In genomic region chr12:54032627-54033100, GRCh38 we compare ENCODE assay signal across 8 cellular contexts. TPM values are rescaled to one million over a fixed set of nuclear protein-coding genes. Genes with fewer than 3 reads are reported as not detected.
DNase-seq lines count a peak whose midpoint lies in the region; ATAC-seq and TF ChIP-seq lines count a peak whose summit lies in the region.

Gene HOXC5 (plus strand): TSS chr12:54033050. CDS start chr12:54033123, 73 bp downstream.

- ATAC-seq in lower lobe of right lung (peak; percentile 55 to 66), HG03354 (IDR thresholded peaks at IDR 0.05; ENCODE audit: poor library complexity, severe bottlenecking, unreplicated experiment) (no peak)

- H3K36me3 ChIP-seq in lower lobe of right lung, result no peaks in the 10 kb centered on the region

- DNase-seq in activated gamma-delta T cell treated with Interleukin-2 at 50 U/mL for 16 hours, result peak; percentile 57
- DNase-seq in activated gamma-delta T cell (lab: John Stamatoyannopoulos, UW), result no peak
- peak; percentile 49 for DNase-seq in NCI-H2107 treated with DMSO at 0.1 percent for 48 hours (lab: John Stamatoyannopoulos, UW; ENCODE audit: unreplicated experiment)
- peak; percentile 41 for DNase-seq in choroid plexus epithelial cell (ENCODE audit: low read depth)
- no peak for DNase-seq in lower lobe of right lung
- DNase-seq in stimulated activated CD8-positive, alpha-beta memory T cell treated with anti-CD3 and anti-CD28 coated beads, Interleukin-12 subunit alpha, Interleukin-12 subunit beta, amount 100 ng/mL, for 24 hours (ENCODE audit: extremely low read depth), result peak; percentile 17

- TF ChIP-seq CTCF in WI38 (IDR thresholded peaks at IDR 0.05; ENCODE audit: low read depth, low read length) (peak; percentile 88), choroid plexus epithelial cell (conservative IDR thresholded peaks at IDR 0.05; ENCODE audit: low read depth, low read length) (peak; percentile 78), lower lobe of right lung (IDR thresholded peaks at IDR 0.05) (peak; percentile 82)

- H3K9me3 ChIP-seq in lower lobe of right lung, result no peaks in the 10 kb centered on the region

- H3K4me1 ChIP-seq in lower lobe of right lung, result peaks cover 13% of the 10 kb centered on the region

- peaks cover 98% of the 10 kb centered on the region for H3K27me3 ChIP-seq in lower lobe of right lung (ENCODE audit: low read depth)

- intact Hi-C loops in lower lobe of right lung (cut with DNase I), result no loop called here

- no peak within 1 kb of the TSS for H3K27ac ChIP-seq in lower lobe of right lung

- H3K4me3 ChIP-seq in WI38 (ENCODE audit: low read depth, low read length), result no peak within 1 kb of the TSS
- H3K4me3 ChIP-seq in choroid plexus epithelial cell (ENCODE audit: low read depth, low read length), result no peak within 1 kb of the TSS
- H3K4me3 ChIP-seq in lower lobe of right lung, result peak within 1 kb of the TSS; percentile 37

RNA-seq across cellular contexts. Expression of gene HOXC5, which starts in this region (rescaled TPM):
- total RNA-seq in lower lobe of right lung, result not detected

Comparison
In these comparisons a context has a peak if more than half of its experiments do, and no peak if none do; other contexts are left out.
1. DNase-seq: peak in activated gamma-delta T cell treated with Interleukin-2 at 50 U/mL for 16 hours (single experiment), NCI-H2107 treated with DMSO at 0.1 percent for 48 hours (single experiment), choroid plexus epithelial cell (single experiment) and stimulated activated CD8-positive, alpha-beta memory T cell treated with anti-CD3 and anti-CD28 coated beads, Interleukin-12 subunit alpha, Interleukin-12 subunit beta, amount 100 ng/mL, for 24 hours (single experiment); none in activated gamma-delta T cell (single experiment) and lower lobe of right lung (single experiment).
2. Peak in ATAC-seq and H3K4me3 ChIP-seq in lower lobe of right lung; RNA of the gene not detected or under 1 TPM.
3. Peak in every context shown above with its lines, with median percentiles within 50 percentile points of each other: CTCF ChIP-seq.